In the genomic region with DNA sequence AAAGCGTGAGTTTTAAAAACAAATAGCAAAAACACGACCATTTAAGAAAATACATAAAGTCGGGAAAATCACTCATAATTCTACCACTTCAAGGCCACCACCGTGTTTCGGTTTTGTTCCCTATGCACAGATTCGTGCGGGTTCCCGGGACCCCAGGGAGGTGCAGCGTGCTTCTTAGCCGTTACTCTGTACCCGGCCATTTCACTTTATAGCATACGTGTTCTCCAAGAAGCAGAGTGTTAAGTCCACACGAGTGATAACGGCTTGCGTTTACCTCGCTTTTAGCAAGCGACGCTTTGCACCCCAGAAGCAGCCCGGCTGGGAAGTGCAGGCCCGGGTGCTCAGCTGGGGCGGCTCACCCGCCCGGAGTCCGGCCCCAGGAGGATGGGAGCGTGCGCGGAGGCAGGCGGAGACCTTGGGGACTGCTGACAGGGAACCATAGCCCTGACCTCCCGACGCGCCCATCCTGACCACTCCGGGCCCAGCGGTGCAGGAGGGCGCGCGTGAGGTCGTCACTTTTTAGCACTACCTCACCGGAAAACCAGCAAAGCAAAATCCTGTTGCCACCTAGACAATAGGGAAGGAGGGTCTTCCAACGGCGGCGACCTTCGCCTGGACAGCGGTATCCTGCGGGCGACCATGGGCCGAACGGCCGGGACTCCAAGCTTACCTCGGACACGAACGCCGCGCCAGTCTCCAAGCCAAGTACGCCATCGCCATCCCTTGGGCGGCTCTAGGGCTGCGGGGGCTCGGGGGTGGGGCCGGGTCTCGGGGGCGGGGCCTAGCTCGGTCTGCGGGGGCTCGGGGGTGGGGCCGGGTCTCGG, we compare ENCODE assay signal across 8 cellular contexts. TPM values are rescaled to one million over a fixed set of nuclear protein-coding genes. Genes with fewer than 3 reads are reported as not detected.
DNase-seq lines count a peak whose midpoint lies in the region; ATAC-seq and TF ChIP-seq lines count a peak whose summit lies in the region.

A gene with protein sequence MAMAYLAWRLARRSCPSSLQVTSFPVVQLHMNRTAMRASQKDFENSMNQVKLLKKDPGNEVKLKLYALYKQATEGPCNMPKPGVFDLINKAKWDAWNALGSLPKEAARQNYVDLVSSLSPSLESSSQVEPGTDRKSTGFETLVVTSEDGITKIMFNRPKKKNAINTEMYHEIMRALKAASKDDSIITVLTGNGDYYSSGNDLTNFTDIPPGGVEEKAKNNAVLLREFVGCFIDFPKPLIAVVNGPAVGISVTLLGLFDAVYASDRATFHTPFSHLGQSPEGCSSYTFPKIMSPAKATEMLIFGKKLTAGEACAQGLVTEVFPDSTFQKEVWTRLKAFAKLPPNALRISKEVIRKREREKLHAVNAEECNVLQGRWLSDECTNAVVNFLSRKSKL (minus strand): TSS at position 735 of the 824 bp plus-strand sequence. CDS start 15 bp downstream, at position 720.

- H2AK5ac ChIP-seq in trophoblast cell (ENCODE audit: low read length), result no peak within 1 kb of the TSS

- peaks cover 9% of the 10 kb centered on the region for H3K79me1 ChIP-seq in trophoblast cell (ENCODE audit: low read length)

- peak within 1 kb of the TSS; percentile 59 for H4K8ac ChIP-seq in trophoblast cell (ENCODE audit: low read depth, low read length)

- peak within 1 kb of the TSS; percentile 49 for H3K4ac ChIP-seq in trophoblast cell (ENCODE audit: low read depth, low read length)

- no peaks in the 10 kb centered on the region for H3K27me3 ChIP-seq in SJSA1 (replicated peaks)
- H3K27me3 ChIP-seq in cardiac muscle cell, result no peaks in the 10 kb centered on the region
- H3K27me3 ChIP-seq in trophoblast cell (ENCODE audit: insufficient read depth, low read length), result no peaks in the 10 kb centered on the region

- H3K27ac Mint-ChIP-seq in activated naive CD8-positive, alpha-beta T cell treated with anti-CD3 and anti-CD28 coated beads, Interleukin-2, amount 10 ng/mL, durations not matched to agents 7 days and 5 days, result peak within 1 kb of the TSS; percentile 86

- POLR2A ChIA-PET in activated naive CD8-positive, alpha-beta T cell treated with anti-CD3 and anti-CD28 coated beads, Interleukin-2, amount 10 ng/mL, durations not matched to agents 7 days and 5 days (lab: Charles Lee), result interaction anchor here (0.6 to 4.2 kb wide), 9 partner anchors 16 to 286 kb away, joined by 3 to 38 read pairs (median 6); a partner anchor contains a TSS

- peak within 1 kb of the TSS; percentile 25 for H2BK12ac ChIP-seq in trophoblast cell (ENCODE audit: low read length)

- H3K27ac ChIP-seq in SJSA1, result peak within 1 kb of the TSS; percentile 84
- peak within 1 kb of the TSS; percentile 53 for H3K27ac ChIP-seq in cardiac muscle cell
- H3K27ac ChIP-seq in trophoblast cell (ENCODE audit: low read depth, low read length), result peak within 1 kb of the TSS; percentile 60

- TF ChIP-seq CTCF in cardiac muscle cell (IDR thresholded peaks at IDR 0.05; ENCODE audit: low read depth, low read length), result no peak

- peak; percentile 82 for DNase-seq in D341Med (ENCODE audit: low spot score)
- DNase-seq in HT1080 (ENCODE audit: low read depth), result peak; percentile 61
- DNase-seq in SJSA1 (ENCODE audit: low read depth in 1 of 2, low spot score in 2 of 2), result peak; percentile 75 to 89
- DNase-seq in activated naive CD8-positive, alpha-beta T cell treated with anti-CD3 and anti-CD28 coated beads, Interleukin-2, amount 10 ng/mL, durations not matched to agents 7 days and 5 days, result no peak
- DNase-seq in cardiac muscle cell (ENCODE audit: low read depth in 1 of 2, low spot score in 1 of 2), result no peak
- peak; percentile 62 to 72 for DNase-seq in trophoblast cell
- no peak for DNase-seq in ureter (ENCODE audit: low spot score)

- peak within 1 kb of the TSS; percentile 95 for H3K4me2 ChIP-seq in trophoblast cell (ENCODE audit: low read length)

- H3K9ac ChIP-seq in trophoblast cell (ENCODE audit: low read length), result peak within 1 kb of the TSS; percentile 77

- H3K18ac ChIP-seq in trophoblast cell (ENCODE audit: low read length), result peak within 1 kb of the TSS; percentile 63

- peak; percentile 49 for ATAC-seq in GM21381 (IDR thresholded peaks at IDR 0.05; ENCODE audit: unreplicated experiment)
- ATAC-seq in activated naive CD8-positive, alpha-beta T cell treated with anti-CD3 and anti-CD28 coated beads, Interleukin-2, amount 10 ng/mL, durations not matched to agents 7 days and 5 days (ENCODE audit: low read depth), result peak; percentile 55

- H2BK120ac ChIP-seq in trophoblast cell (ENCODE audit: insufficient read depth, low read length, poor library complexity), result peak within 1 kb of the TSS; percentile 59

- H4K12ac ChIP-seq in trophoblast cell (ENCODE audit: low read depth, low read length), result peak within 1 kb of the TSS; percentile 61

- H3K4me3 Mint-ChIP-seq in activated naive CD8-positive, alpha-beta T cell treated with anti-CD3 and anti-CD28 coated beads, Interleukin-2, amount 10 ng/mL, durations not matched to agents 7 days and 5 days, result peak within 1 kb of the TSS; percentile 82

- peak within 1 kb of the TSS; percentile 91 for H2AFZ ChIP-seq in trophoblast cell (ENCODE audit: insufficient read depth, low read length, poor library complexity)

- peak within 1 kb of the TSS; percentile 75 for H2BK5ac ChIP-seq in trophoblast cell (ENCODE audit: low read depth, low read length, poor library complexity)

- peaks cover 6% of the 10 kb centered on the region for H3K79me2 ChIP-seq in trophoblast cell (ENCODE audit: control insufficient read depth, insufficient read depth, low read length, poor library complexity)

- H3K4me1 ChIP-seq in SJSA1 (replicated peaks) (peaks cover 17% of the 10 kb centered on the region), cardiac muscle cell (ENCODE audit: low read depth) (peaks cover 7% of the 10 kb centered on the region), trophoblast cell (ENCODE audit: control insufficient read depth in 1 of 2, insufficient read depth in 2 of 2, low read length in 2 of 2) (peaks cover 4 to 6% of the 10 kb centered on the region in 2 experiments)

- peaks cover 17% of the 10 kb centered on the region for H3K4me1 Mint-ChIP-seq in activated naive CD8-positive, alpha-beta T cell treated with anti-CD3 and anti-CD28 coated beads, Interleukin-2, amount 10 ng/mL, durations not matched to agents 7 days and 5 days

- peak within 1 kb of the TSS; percentile 28 for H3K23ac ChIP-seq in trophoblast cell (ENCODE audit: low read length)

- H3K27me3 Mint-ChIP-seq in activated naive CD8-positive, alpha-beta T cell treated with anti-CD3 and anti-CD28 coated beads, Interleukin-2, amount 10 ng/mL, durations not matched to agents 7 days and 5 days, result no peaks in the 10 kb centered on the region

- peak within 1 kb of the TSS; percentile 63 for H3K14ac ChIP-seq in trophoblast cell (ENCODE audit: low read length)

- peaks cover 27% of the 10 kb centered on the region for H3K36me3 ChIP-seq in SJSA1
- peaks cover 6% of the 10 kb centered on the region for H3K36me3 ChIP-seq in cardiac muscle cell
- H3K36me3 ChIP-seq in trophoblast cell (ENCODE audit: control insufficient read depth in 1 of 2, insufficient read depth in 2 of 2, low read length in 2 of 2), result peaks cover 2 to 6% of the 10 kb centered on the region in 2 experiments

- peaks cover 1% of the 10 kb centered on the region for H3K9me3 Mint-ChIP-seq in activated naive CD8-positive, alpha-beta T cell treated with anti-CD3 and anti-CD28 coated beads, Interleukin-2, amount 10 ng/mL, durations not matched to agents 7 days and 5 days

- H3K9me3 ChIP-seq in SJSA1 (replicated peaks), result no peaks in the 10 kb centered on the region
- H3K9me3 ChIP-seq in cardiac muscle cell (ENCODE audit: low read depth), result no peaks in the 10 kb centered on the region
- peaks cover 4% of the 10 kb centered on the region for H3K9me3 ChIP-seq in trophoblast cell (ENCODE audit: insufficient read depth, low read depth, low read length)

- WGBS in trophoblast cell (ENCODE audit: extremely low coverage, insufficient coverage, insufficient read length), result no CpG with 5 or more reads among the region's 66 CpGs

- H3K4me3 ChIP-seq in SJSA1 (peak within 1 kb of the TSS; percentile 80), cardiac muscle cell (peak within 1 kb of the TSS; percentile 60), trophoblast cell (ENCODE audit: low read depth, low read length) (peak within 1 kb of the TSS; percentile 78)

- peaks cover 28% of the 10 kb centered on the region for H3K36me3 Mint-ChIP-seq in activated naive CD8-positive, alpha-beta T cell treated with anti-CD3 and anti-CD28 coated beads, Interleukin-2, amount 10 ng/mL, durations not matched to agents 7 days and 5 days

- H4K91ac ChIP-seq in trophoblast cell (ENCODE audit: low read depth, low read length), result peak within 1 kb of the TSS; percentile 79

RNA-seq across cellular contexts. Expression of the gene that starts here (rescaled TPM):
- total RNA-seq in HT1080 (2014; rRNA removed; shearing (Covaris generic)), result 70.7 and 78.5 TPM in 2 replicates
- polyA plus RNA-seq in HT1080 (2015; cell fraction: cytosol; rRNA removed), result 79.7 and 86.7 TPM in 2 replicates
- 77.0 and 78.0 TPM in 2 replicates for polyA plus RNA-seq in HT1080 (2015; cell fraction: nucleus; rRNA removed)
- 91.6 and 103 TPM in 2 replicates for total RNA-seq in SJSA1 (2014; rRNA removed; shearing (Covaris generic))
- 10 to 100 TPM; 55.9 to 61.9 TPM for total RNA-seq in activated naive CD8-positive, alpha-beta T cell treated with anti-CD3 and anti-CD28 coated beads, Interleukin-2, amount 10 ng/mL, durations not matched to agents 7 days and 5 days
- total RNA-seq in cardiac muscle cell (88.6 and 99.6 TPM in 2 replicates), ureter (25.4 TPM)
- polyA plus RNA-seq in cardiac muscle cell, result 173 and 240 TPM in 2 replicates
- polyA plus RNA-seq in trophoblast cell (2013), result 49.0 and 56.5 TPM in 2 replicates

Comparison
In these comparisons a context has a peak if more than half of its experiments do, and no peak if none do; other contexts are left out.
1. DNase-seq: peak in D341Med (single experiment), HT1080 (single experiment), SJSA1 (2 of 2) and trophoblast cell (2 of 2); none in activated naive CD8-positive, alpha-beta T cell treated with anti-CD3 and anti-CD28 coated beads, Interleukin-2, amount 10 ng/mL, durations not matched to agents 7 days and 5 days (single experiment), cardiac muscle cell (0 of 2) and ureter (single experiment).
2. Peak in every context shown above with its lines, with median percentiles within 50 percentile points of each other: H3K27ac ChIP-seq and H3K4me3 ChIP-seq.